Comparison of ENCODE assay signal across 7 cellular contexts in the genomic region with DNA sequence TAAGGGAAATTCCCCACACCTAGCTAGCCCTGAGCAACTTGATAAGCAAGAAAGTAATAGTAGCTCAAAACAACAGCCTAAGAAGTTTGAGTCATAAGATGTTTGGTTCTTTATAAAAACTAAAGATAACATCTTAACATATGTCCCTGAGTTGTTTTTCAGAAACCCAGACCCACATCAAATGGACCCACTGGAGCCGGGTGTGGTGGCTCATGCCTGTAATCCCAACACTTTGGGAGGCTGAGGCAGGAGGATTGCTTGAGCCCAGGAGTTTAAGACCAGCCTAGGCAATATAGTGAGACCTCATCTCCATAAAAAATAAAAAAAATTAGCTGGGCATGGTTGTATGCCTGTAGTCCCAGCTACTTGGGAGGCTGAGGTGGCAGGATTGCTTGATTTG. TPM values are rescaled to one million over a fixed set of nuclear protein-coding genes. Genes with fewer than 3 reads are reported as not detected.
DNase-seq lines count a peak whose midpoint lies in the region; ATAC-seq, FAIRE-seq and TF ChIP-seq lines count a peak whose summit lies in the region.
"Not testable (repeated sequence)": the region's sequence is repeated elsewhere in the genome, so short reads cannot be mapped to it uniquely, and the experiment has no call there.

No MANE protein-coding gene starts in this region.

- not testable (repeated sequence) for H3K36me3 Mint-ChIP-seq in GM23338 (ENCODE audit: low read depth); activated CD4-positive, alpha-beta T cell treated with anti-CD3 and anti-CD28 coated beads for 36 hours (ENCODE audit: low read depth); activated T-cell treated with anti-CD3 and anti-CD28 coated beads, Interleukin-2, amount 50 U/mL, for 72 hours (ENCODE audit: insufficient read depth in 2 of 2); activated naive CD4-positive, alpha-beta T cell treated with anti-CD3 and anti-CD28 coated beads, Interleukin-2, amount 10 ng/mL, durations not matched to agents 7 days and 5 days; natural killer cell; progenitor cell of endocrine pancreas (ENCODE audit: insufficient read depth)

- DNase-seq in GM23338 (ENCODE audit: low spot score); activated CD4-positive, alpha-beta T cell treated with anti-CD3 and anti-CD28 coated beads for 36 hours; activated naive CD4-positive, alpha-beta T cell treated with anti-CD3 and anti-CD28 coated beads, Interleukin-2, amount 10 ng/mL, durations not matched to agents 7 days and 5 days; K562 (ENCODE audit: extremely low read depth in 1 of 4, low spot score in 3 of 4); natural killer cell; progenitor cell of endocrine pancreas (ENCODE audit: low spot score, unreplicated experiment): not testable (repeated sequence)
- DNase-seq in activated T-cell treated with anti-CD3 and anti-CD28 coated beads, Interleukin-2, amount 50 U/mL, for 72 hours: peak in 1 of 2 donors; percentile 51

- TF ChIP-seq CTCF in GM23338 (conservative IDR thresholded peaks at IDR 0.05; ENCODE audit: low read depth in 2 of 2); K562 (IDR thresholded peaks at IDR 0.05 in 2 of 3, conservative IDR thresholded peaks at IDR 0.05 in 1 of 3; ENCODE audit: insufficient read depth in 2 of 3, low read depth in 1 of 3, low read length in 3 of 3); natural killer cell (IDR thresholded peaks at IDR 0.05); progenitor cell of endocrine pancreas (IDR thresholded peaks at IDR 0.05; ENCODE audit: unreplicated experiment): not testable (repeated sequence)

- H3K79me2 ChIP-seq in GM23338 (replicated peaks; ENCODE audit: insufficient read depth): not testable (repeated sequence)
- peaks cover 22% of the 10 kb centered on the region for H3K79me2 ChIP-seq in K562 (ENCODE audit: control insufficient read depth, insufficient read depth, low read length)

- H3K36me3 ChIP-seq in GM23338 (ENCODE audit: insufficient read depth); K562 (ENCODE audit: control insufficient read depth, insufficient read depth, low read length): not testable (repeated sequence)

- H3K9me1 ChIP-seq in K562 (ENCODE audit: control insufficient read depth, insufficient read depth, low read length): not testable (repeated sequence)

- H3K27ac ChIP-seq in GM23338 (ENCODE audit: low read depth): 0 out of 2 replicates have a peak overlapping the region, but pooled peaks have one; percentile 15
- H3K27ac ChIP-seq in K562 (ENCODE audit: extremely low read depth, low read depth, low read length): not testable (repeated sequence)

- not testable (repeated sequence) for TF ChIP-seq EP300 in K562 (IDR thresholded peaks at IDR 0.05; ENCODE audit: low read length)

- TF ChIP-seq RAD21 in K562 (CRISPR knock-in tag; conservative IDR thresholded peaks at IDR 0.05 in 1 of 2, IDR thresholded peaks at IDR 0.05 in 1 of 2): not testable (repeated sequence)

- H3K27me3 ChIP-seq in GM23338 (ENCODE audit: insufficient read depth); K562 (ENCODE audit: control insufficient read depth in 2 of 2, insufficient read depth in 2 of 2, low read length in 2 of 2): not testable (repeated sequence)

- H3K4me3 Mint-ChIP-seq in GM23338; activated CD4-positive, alpha-beta T cell treated with anti-CD3 and anti-CD28 coated beads for 36 hours; activated naive CD4-positive, alpha-beta T cell treated with anti-CD3 and anti-CD28 coated beads, Interleukin-2, amount 10 ng/mL, durations not matched to agents 7 days and 5 days; progenitor cell of endocrine pancreas (ENCODE audit: low read depth): not testable (repeated sequence)
- H3K4me3 Mint-ChIP-seq in activated T-cell treated with anti-CD3 and anti-CD28 coated beads, Interleukin-2, amount 50 U/mL, for 72 hours: peak overlapping the region; percentile 48 to 57
- peak overlapping the region; percentile 51 for H3K4me3 Mint-ChIP-seq in natural killer cell

- in situ Hi-C loops in K562 (cut with MboI): not testable (repeated sequence)

- not testable (repeated sequence) for TF ChIP-seq POLR2A in K562 (conservative IDR thresholded peaks at IDR 0.05)

- POLR2A ChIA-PET in activated CD4-positive, alpha-beta T cell treated with anti-CD3 and anti-CD28 coated beads for 36 hours (lab: Charles Lee): interaction anchor here (0.6 to 1.8 kb wide), 2 partner anchors 25 to 27 kb away, joined by 3 to 12 read pairs; no protein-coding TSS in a partner anchor
- POLR2A ChIA-PET in K562 (lab: Yijun Ruan, JAX): interaction anchor here (2.0 to 3.7 kb wide), 3 partner anchors 8 to 13 kb away, joined by 5 to 18 read pairs (median 15); a partner anchor contains a TSS

- BruUV-seq in K562 (replicated peaks; lab: Mats Ljungman, UMichigan): not testable (repeated sequence)

- not testable (repeated sequence) for H3K4me2 ChIP-seq in GM23338; K562 (ENCODE audit: insufficient read depth, low read length)

- H2AFZ ChIP-seq in GM23338: peak overlapping the region; percentile 80
- H2AFZ ChIP-seq in K562 (ENCODE audit: low read depth, low read length): peak overlapping the region; percentile 49

- not testable (repeated sequence) for H3K9me3 ChIP-seq in K562 (replicated peaks; ENCODE audit: control insufficient read depth, insufficient read depth, low read depth, low read length)

- not testable (repeated sequence) for H3K4me3 ChIP-seq in GM23338, K562

- H3K9me2 ChIP-seq in GM23338 (ENCODE audit: insufficient read depth): not testable (repeated sequence)

- not testable (repeated sequence) for FAIRE-seq in K562 (lab: Jason Lieb, UNC)

- ATAC-seq in GM23338, K562, natural killer cell: not testable (repeated sequence)
- peak; percentile 13 for ATAC-seq in activated CD4-positive, alpha-beta T cell treated with anti-CD3 and anti-CD28 coated beads for 36 hours
- ATAC-seq in activated T-cell treated with anti-CD3 and anti-CD28 coated beads, Interleukin-2, amount 50 U/mL, for 72 hours (replicated peaks in 1 of 2): peak; percentile 30 to 46

- H3K4me1 ChIP-seq in GM23338 (ENCODE audit: insufficient read depth): not testable (repeated sequence)
- peaks cover 3 to 15% of the 10 kb centered on the region in 2 experiments; a peak in 3 of 5 replicates for H3K4me1 ChIP-seq in K562 (replicated peaks in 1 of 2; ENCODE audit: control insufficient read depth in 2 of 2, insufficient read depth in 2 of 2, low read length in 2 of 2)

- intact Hi-C loops in activated CD4-positive, alpha-beta T cell treated with anti-CD3 and anti-CD28 coated beads for 36 hours (cut with DNase I, micrococcal nuclease); K562 (cut with micrococcal nuclease): not testable (repeated sequence)
- intact Hi-C loops in natural killer cell (cut with micrococcal nuclease): loop anchor here (10.0 kb wide), 1 partner anchor 269 kb away; a partner anchor contains a TSS

- whole genome bisulfite sequencing in K562 (ENCODE audit: insufficient coverage, low coverage, missing lambda C conversion rate): 80% methylated on average over 1 of the region's 1 CpG

- H3K27me3 Mint-ChIP-seq in GM23338 (ENCODE audit: insufficient read depth, low read depth, poor library complexity); activated CD4-positive, alpha-beta T cell treated with anti-CD3 and anti-CD28 coated beads for 36 hours; activated T-cell treated with anti-CD3 and anti-CD28 coated beads, Interleukin-2, amount 50 U/mL, for 72 hours (ENCODE audit: low read depth); activated naive CD4-positive, alpha-beta T cell treated with anti-CD3 and anti-CD28 coated beads, Interleukin-2, amount 10 ng/mL, durations not matched to agents 7 days and 5 days; natural killer cell (ENCODE audit: low read depth in 2 of 2); progenitor cell of endocrine pancreas: not testable (repeated sequence)

- CTCF ChIA-PET in activated CD4-positive, alpha-beta T cell treated with anti-CD3 and anti-CD28 coated beads for 36 hours (lab: Charles Lee): interaction anchor here (0.6 to 2.9 kb wide), 6 partner anchors 8 to 48 kb away, joined by 3 to 11 read pairs (median 5); a partner anchor contains a TSS
- CTCF ChIA-PET in activated naive CD4-positive, alpha-beta T cell treated with anti-CD3 and anti-CD28 coated beads, Interleukin-2, amount 10 ng/mL, durations not matched to agents 7 days and 5 days (lab: Charles Lee): interaction anchor here (2.3 kb wide), 1 partner anchor 48 kb away, joined by 8 read pairs; no protein-coding TSS in a partner anchor
- CTCF ChIA-PET in K562 (lab: Yijun Ruan, JAX; ENCODE audit: low intra/inter-chr PET ratio): not testable (repeated sequence)

- not testable (repeated sequence) for H3K4me1 Mint-ChIP-seq in GM23338, natural killer cell
- peaks cover 16% of the 10 kb centered on the region for H3K4me1 Mint-ChIP-seq in activated CD4-positive, alpha-beta T cell treated with anti-CD3 and anti-CD28 coated beads for 36 hours
- H3K4me1 Mint-ChIP-seq in activated T-cell treated with anti-CD3 and anti-CD28 coated beads, Interleukin-2, amount 50 U/mL, for 72 hours (ENCODE audit: low read depth): peaks cover 26% of the 10 kb centered on the region
- H3K4me1 Mint-ChIP-seq in activated naive CD4-positive, alpha-beta T cell treated with anti-CD3 and anti-CD28 coated beads, Interleukin-2, amount 10 ng/mL, durations not matched to agents 7 days and 5 days: peaks cover 19% of the 10 kb centered on the region
- H3K4me1 Mint-ChIP-seq in progenitor cell of endocrine pancreas (ENCODE audit: low read depth): peaks cover 26% of the 10 kb centered on the region

- H3K27ac Mint-ChIP-seq in GM23338, natural killer cell: not testable (repeated sequence)
- H3K27ac Mint-ChIP-seq in activated CD4-positive, alpha-beta T cell treated with anti-CD3 and anti-CD28 coated beads for 36 hours: peak overlapping the region; percentile 73
- peak overlapping the region; percentile 30 for H3K27ac Mint-ChIP-seq in activated T-cell treated with anti-CD3 and anti-CD28 coated beads, Interleukin-2, amount 50 U/mL, for 72 hours
- H3K27ac Mint-ChIP-seq in activated naive CD4-positive, alpha-beta T cell treated with anti-CD3 and anti-CD28 coated beads, Interleukin-2, amount 10 ng/mL, durations not matched to agents 7 days and 5 days: peak overlapping the region; percentile 19
- H3K27ac Mint-ChIP-seq in progenitor cell of endocrine pancreas: peak overlapping the region; percentile 28

- H4K20me1 ChIP-seq in GM23338 (replicated peaks; ENCODE audit: insufficient read depth); K562 (replicated peaks; ENCODE audit: control insufficient read depth, insufficient read depth, low read length): not testable (repeated sequence)

- H3F3A ChIP-seq in GM23338 (replicated peaks; ENCODE audit: low read depth): not testable (repeated sequence)

- H3K9me3 Mint-ChIP-seq in GM23338; activated CD4-positive, alpha-beta T cell treated with anti-CD3 and anti-CD28 coated beads for 36 hours (ENCODE audit: low read depth); activated T-cell treated with anti-CD3 and anti-CD28 coated beads, Interleukin-2, amount 50 U/mL, for 72 hours; activated naive CD4-positive, alpha-beta T cell treated with anti-CD3 and anti-CD28 coated beads, Interleukin-2, amount 10 ng/mL, durations not matched to agents 7 days and 5 days; natural killer cell; progenitor cell of endocrine pancreas (ENCODE audit: low read depth): not testable (repeated sequence)

- H3K9ac ChIP-seq in K562 (ENCODE audit: insufficient read depth in 1 of 2, low read depth in 2 of 2, low read length in 2 of 2): not testable (repeated sequence)

RNA-seq across cellular contexts. Expression of a gene that starts 2.7 kb away (rescaled TPM):
- 11.9 and 30.3 TPM in 2 replicates for total RNA-seq in GM23338 (2014; rRNA removed; shearing (Covaris generic))
- 26.1 and 26.8 TPM in 2 replicates for polyA plus RNA-seq in GM23338 (2016; fragmentation: Nextera tagmentation; extraction: Ambion mirVana)
- total RNA-seq in activated CD4-positive, alpha-beta T cell treated with anti-CD3 and anti-CD28 coated beads for 36 hours: 10 to 100 TPM; 40.3 to 54.9 TPM
- 10 to 100 TPM; 68.7 to 85.0 TPM for total RNA-seq in activated T-cell treated with anti-CD3 and anti-CD28 coated beads, Interleukin-2, amount 50 U/mL, for 72 hours
- 44.4 and 117 TPM in 2 replicates for total RNA-seq in K562 (2011; cell fraction: chromatin; rRNA removed; ENCODE audit: low replicate concordance)
- total RNA-seq in K562 (2011; cell fraction: nucleolus; rRNA removed): 28.4 and 35.0 TPM in 2 replicates
- total RNA-seq in K562 (2011; cell fraction: nucleoplasm; rRNA removed): 50.3 and 80.8 TPM in 2 replicates
- total RNA-seq in K562 (2014; rRNA removed): 51.9 and 55.6 TPM in 2 replicates
- 60.7 and 64.7 TPM in 2 replicates for total RNA-seq in K562 (2014; rRNA removed; fragmentation: Illumina TruSeq; extraction: Trizol)
- total RNA-seq in K562 (2015; rRNA removed; fragmentation: Illumina TruSeq; extraction: Trizol): 39.4 and 40.0 TPM in 2 replicates
- 59.8 and 65.4 TPM in 2 replicates for total RNA-seq in K562 (2021)
- 55.3 and 79.1 TPM in 2 replicates for polyA plus RNA-seq in K562 (2011; rRNA removed)
- 11.9 and 20.4 TPM in 2 replicates for polyA plus RNA-seq in K562 (2011; cell fraction: cytosol; rRNA removed)
- 10.9 and 15.1 TPM in 2 replicates for polyA plus RNA-seq in K562 (2011; cell fraction: nucleus; rRNA removed)
- 35.8 and 41.4 TPM in 2 replicates for polyA plus RNA-seq in K562 (2012)
- 53.0 and 63.1 TPM in 2 replicates for polyA plus RNA-seq in K562 (2014; fragmentation: Illumina TruSeq; extraction: Trizol)
- polyA plus RNA-seq in K562 (2014; fragmentation: Nextera tagmentation; extraction: Ambion mirVana): 100 to 1,000 TPM; 217 to 221 TPM
- polyA plus RNA-seq in K562 (2014; rRNA removed): 64.9 and 66.9 TPM in 2 replicates
- polyA minus RNA-seq in K562 (2011; rRNA and poly(A)+ RNA removed): 128 and 139 TPM in 2 replicates
- 24.2 and 30.4 TPM in 2 replicates for polyA minus RNA-seq in K562 (2011; cell fraction: cytosol; rRNA and poly(A)+ RNA removed)
- 10.5 and 15.2 TPM in 2 replicates for polyA minus RNA-seq in K562 (2011; cell fraction: nucleus; rRNA and poly(A)+ RNA removed)
- total RNA-seq in natural killer cell: 10 to 100 TPM; 36.2 to 50.2 (median 41.2) TPM
- total RNA-seq in progenitor cell of endocrine pancreas: 51.9 and 54.8 TPM in 2 replicates

RNA-seq across cellular contexts. Expression of a gene that starts 13.2 kb away (rescaled TPM):
- total RNA-seq in GM23338 (2014; rRNA removed; shearing (Covaris generic)): 36.5 and 37.4 TPM in 2 replicates
- polyA plus RNA-seq in GM23338 (2016; fragmentation: Nextera tagmentation; extraction: Ambion mirVana) (8.1 and 9.0 TPM in 2 replicates), K562 (2011; rRNA removed) (36.5 and 41.2 TPM in 2 replicates), K562 (2014; fragmentation: Illumina TruSeq; extraction: Trizol) (22.5 and 26.4 TPM in 2 replicates), K562 (2014; fragmentation: Nextera tagmentation; extraction: Ambion mirVana) (10 to 100 TPM in 1 of 2 experiments, 1 to 10 TPM in 1; 7.9 to 11.1 TPM), K562 (2014; rRNA removed) (10.9 and 15.3 TPM in 2 replicates)
- 10 to 100 TPM; 32.2 to 41.3 TPM for total RNA-seq in activated CD4-positive, alpha-beta T cell treated with anti-CD3 and anti-CD28 coated beads for 36 hours
- 10 to 100 TPM; 32.0 to 49.5 TPM for total RNA-seq in activated T-cell treated with anti-CD3 and anti-CD28 coated beads, Interleukin-2, amount 50 U/mL, for 72 hours
- total RNA-seq in K562 (2011; cell fraction: chromatin; rRNA removed; ENCODE audit: low replicate concordance): 56.0 and 96.1 TPM in 2 replicates
- 27.0 and 27.3 TPM in 2 replicates for total RNA-seq in K562 (2011; cell fraction: nucleolus; rRNA removed)
- total RNA-seq in K562 (2011; cell fraction: nucleoplasm; rRNA removed): 45.6 and 51.4 TPM in 2 replicates
- total RNA-seq in K562 (2014; rRNA removed) (7.9 and 8.0 TPM in 2 replicates), K562 (2014; rRNA removed; fragmentation: Illumina TruSeq; extraction: Trizol) (20.5 and 23.7 TPM in 2 replicates), K562 (2015; rRNA removed; fragmentation: Illumina TruSeq; extraction: Trizol) (17.5 and 19.5 TPM in 2 replicates), K562 (2021) (23.8 and 24.5 TPM in 2 replicates), natural killer cell (10 to 100 TPM; 20.9 to 26.1 (median 25.0) TPM), progenitor cell of endocrine pancreas (25.1 and 27.0 TPM in 2 replicates)
- polyA plus RNA-seq in K562 (2011; cell fraction: cytosol; rRNA removed): 25.2 and 35.9 TPM in 2 replicates
- 23.4 and 28.7 TPM in 2 replicates for polyA plus RNA-seq in K562 (2011; cell fraction: nucleus; rRNA removed)
- 12.1 and 15.6 TPM in 2 replicates for polyA plus RNA-seq in K562 (2012)
- polyA minus RNA-seq in K562 (2011; rRNA and poly(A)+ RNA removed): 65.8 and 74.0 TPM in 2 replicates
- 23.2 and 24.9 TPM in 2 replicates for polyA minus RNA-seq in K562 (2011; cell fraction: cytosol; rRNA and poly(A)+ RNA removed)
- 15.1 and 31.1 TPM in 2 replicates for polyA minus RNA-seq in K562 (2011; cell fraction: nucleus; rRNA and poly(A)+ RNA removed)
